In genomic region chr18:27017901-27018500, GRCh38 we compare ENCODE assay signal across 8 cellular contexts.
A peak's percentile ranks its signal among the peaks of the same experiment; 100 is the strongest.
DNase-seq lines count a peak whose midpoint lies in the region; ATAC-seq, FAIRE-seq and TF ChIP-seq lines count a peak whose summit lies in the region.

No MANE protein-coding gene starts in this region.

- DNase-seq in GM12865 (ENCODE audit: low read depth) (peak; percentile 30), WERI-Rb-1 (no peak), HepG2 (ENCODE audit: low spot score) (peak; percentile 19), HUDEP-2 (lab: John Stamatoyannopoulos, UW; ENCODE audit: unreplicated experiment in 76 of 76) (no peak), NCI-H187 (lab: John Stamatoyannopoulos, UW) (no peak), CD14-positive monocyte (ENCODE audit: low spot score) (no peak)
- no peak for DNase-seq in effector memory CD4-positive, alpha-beta T cell

- intact Hi-C loops in HepG2 (cut with micrococcal nuclease; ENCODE audit: unreplicated experiment) (loop anchor here (1.0 kb wide), 3 partner anchors 146 to 581 kb away; no protein-coding TSS in a partner anchor), CD14-positive monocyte (cut with micrococcal nuclease) (no loop called here)

- no peaks in the 10 kb centered on the region for H3K36me3 ChIP-seq in WERI-Rb-1
- H3K36me3 ChIP-seq in HepG2 (replicated peaks in 1 of 2; ENCODE audit: control insufficient read depth in 1 of 2, insufficient read depth in 2 of 2, low read length in 2 of 2), result no peaks in the 10 kb centered on the region
- H3K36me3 ChIP-seq in effector memory CD4-positive, alpha-beta T cell (ENCODE audit: control insufficient read depth, insufficient read depth, low read length), result no peaks in the 10 kb centered on the region

- no peaks in the 10 kb centered on the region for H3K27me3 ChIP-seq in WERI-Rb-1 (ENCODE audit: insufficient read depth, low read depth, severe bottlenecking)
- H3K27me3 ChIP-seq in HepG2 (ENCODE audit: control insufficient read depth in 1 of 2, insufficient read depth in 2 of 2, low read length in 2 of 2), result no peaks in the 10 kb centered on the region
- no peaks in the 10 kb centered on the region for H3K27me3 ChIP-seq in effector memory CD4-positive, alpha-beta T cell (replicated peaks; ENCODE audit: control insufficient read depth, insufficient read depth, low read length, poor library complexity, severe bottlenecking)

- no TSS peak for BruUV-seq in HepG2 (replicated peaks; lab: Mats Ljungman, UMichigan)

- peak; percentile 50 for TF ChIP-seq CTCF in GM12865 (IDR thresholded peaks at IDR 0.05; ENCODE audit: insufficient read depth, low read depth, low read length, missing control alignments)
- TF ChIP-seq CTCF in WERI-Rb-1 (IDR thresholded peaks at IDR 0.05; ENCODE audit: low read depth, low read length), result peak; percentile 58
- TF ChIP-seq CTCF in HepG2 (CRISPR knock-in tag; IDR thresholded peaks at IDR 0.05), result peak; percentile 65
- no peak for TF ChIP-seq CTCF in CD14-positive monocyte (IDR thresholded peaks at IDR 0.05)

- TF ChIP-seq POLR2A in HepG2 (IDR thresholded peaks at IDR 0.05; ENCODE audit: insufficient read depth in 1 of 2, low read depth in 2 of 2, low read length in 2 of 2), result no peak

- no peak overlapping the region for H3K4me3 Mint-ChIP-seq in CD14-positive monocyte

- WGBS in HepG2 (ENCODE audit: low lambda C conversion rate), result 65% methylated on average over 2 of the region's 2 CpGs

- no peak overlapping the region for H2AFZ ChIP-seq in HepG2 (ENCODE audit: low read length)

- TF ChIP-seq RAD21 in HepG2 (CRISPR knock-in tag; IDR thresholded peaks at IDR 0.05), result peak; percentile 64; the same call in 1 of the 2 replicates

- no peak overlapping the region for H3K9ac ChIP-seq in HepG2 (ENCODE audit: insufficient read depth, low read depth, low read length)

- H3K9me3 ChIP-seq in WERI-Rb-1 (ENCODE audit: severe bottlenecking) (no peaks in the 10 kb centered on the region), HepG2 (ENCODE audit: low read length) (no peaks in the 10 kb centered on the region)
- no peaks in the 10 kb centered on the region for H3K9me3 ChIP-seq in effector memory CD4-positive, alpha-beta T cell (ENCODE audit: control insufficient read depth, low read length)

- peaks cover 0 to 6% (median 2%) of the 10 kb centered on the region in 3 donors for H3K27me3 Mint-ChIP-seq in CD14-positive monocyte (ENCODE audit: low read depth in 3 of 3)

- H3K79me2 ChIP-seq in HepG2 (ENCODE audit: insufficient read depth, low read length), result no peaks in the 10 kb centered on the region

- H3K27ac ChIP-seq in WERI-Rb-1 (no peak overlapping the region), HepG2 (ENCODE audit: extremely low read length, insufficient read depth, low read length) (no peak overlapping the region)
- no peak overlapping the region for H3K27ac ChIP-seq in effector memory CD4-positive, alpha-beta T cell (ENCODE audit: insufficient read depth, low read length, poor library complexity, severe bottlenecking)

- POLR2A ChIA-PET in HepG2 (lab: Yijun Ruan, JAX), result no interaction called here

- ATAC-seq in HG03520 (IDR thresholded peaks at IDR 0.05; ENCODE audit: unreplicated experiment), result peak; percentile 72
- ATAC-seq in HepG2, result peak; percentile 52; the same call in 2 of the 3 replicates

- in situ Hi-C loops in HepG2 (cut with HindIII; ENCODE audit: extremely low pct_ligation_motif_present, low pct_unique_long_range_greater_than_20kb), result no loop called here

- H3K36me3 Mint-ChIP-seq in CD14-positive monocyte, result no peaks in the 10 kb centered on the region

- H3K4me3 ChIP-seq in GM12865 (ENCODE audit: low read depth, low read length), result no peak overlapping the region
- H3K4me3 ChIP-seq in WERI-Rb-1 (ENCODE audit: low read depth, low read length), result no peak overlapping the region
- no peak overlapping the region for H3K4me3 ChIP-seq in HepG2 (replicated peaks in 1 of 3; ENCODE audit: insufficient read depth in 1 of 3, low read depth in 2 of 3, low read length in 3 of 3)
- no peak overlapping the region for H3K4me3 ChIP-seq in effector memory CD4-positive, alpha-beta T cell (ENCODE audit: insufficient read depth, low read depth, low read length, poor library complexity, severe bottlenecking)

- H3K4me1 ChIP-seq in HepG2 (ENCODE audit: insufficient read depth, low read length), result peaks cover 12% of the 10 kb centered on the region
- no peaks in the 10 kb centered on the region for H3K4me1 ChIP-seq in effector memory CD4-positive, alpha-beta T cell (ENCODE audit: control insufficient read depth, insufficient read depth, low read length, poor library complexity, severe bottlenecking)

- no peak overlapping the region for H3K27ac Mint-ChIP-seq in CD14-positive monocyte

- FAIRE-seq in HepG2 (lab: Jason Lieb, UNC), result peak; percentile 40

- H3K9me3 Mint-ChIP-seq in CD14-positive monocyte, result no peaks in the 10 kb centered on the region

- TF ChIP-seq EP300 in HepG2 (IDR thresholded peaks at IDR 0.05; ENCODE audit: low read depth in 2 of 2, low read length in 2 of 2) (no peak), HepG2 (CRISPR knock-in tag; IDR thresholded peaks at IDR 0.05; ENCODE audit: borderline replicate concordance) (no peak)

- no peak overlapping the region for H3K4me2 ChIP-seq in HepG2 (ENCODE audit: low read depth, low read length)

- H4K20me1 ChIP-seq in HepG2 (ENCODE audit: insufficient read depth, low read length), result no peaks in the 10 kb centered on the region

- no peaks in the 10 kb centered on the region for H3K4me1 Mint-ChIP-seq in CD14-positive monocyte

- CTCF ChIA-PET in HepG2 (lab: Yijun Ruan, JAX; ENCODE audit: low intra/inter-chr PET ratio, low total read pairs), result interaction anchor here (1.3 to 1.4 kb wide), 2 partner anchors 281 to 580 kb away, joined by 5 to 9 read pairs; no protein-coding TSS in a partner anchor

TF ChIP-seq in HepG2, 621 proteins besides CTCF, POLR2A, EP300 and RAD21:
- TF ChIP-seq KAT8 (CRISPR knock-in tag; IDR thresholded peaks at IDR 0.05), result no peak
- no peak for TF ChIP-seq PATZ1 (CRISPR knock-in tag; IDR thresholded peaks at IDR 0.05)
- no peak for TF ChIP-seq AGO1 (IDR thresholded peaks at IDR 0.05; ENCODE audit: low read depth, low read length, poor library complexity, severe bottlenecking)
- TF ChIP-seq ZNF205 (CRISPR knock-in tag; IDR thresholded peaks at IDR 0.05), result no peak
- TF ChIP-seq CHCHD3 (CRISPR knock-in tag; IDR thresholded peaks at IDR 0.05), result no peak
- TF ChIP-seq STAG1 (CRISPR knock-in tag; IDR thresholded peaks at IDR 0.05), result peak; percentile 82
- peak; percentile 85 for TF ChIP-seq SMC3 (IDR thresholded peaks at IDR 0.05; ENCODE audit: low read length)

Comparison
In these comparisons a context has a peak if more than half of its experiments do, and no peak if none do; other contexts are left out.
1. DNase-seq: peak in GM12865 (single experiment) and HepG2 (single experiment); none in WERI-Rb-1 (single experiment), HUDEP-2 (0 of 76), NCI-H187 (0 of 2), CD14-positive monocyte (single experiment) and effector memory CD4-positive, alpha-beta T cell (0 of 3).